In genomic region chr4:108072300-108072699, GRCh38 we compare ENCODE assay signal across 1 cellular context.
TF ChIP-seq lines count a peak whose summit lies in the region.

No MANE protein-coding gene starts in this region.

TF ChIP-seq in HEK293, 187 proteins besides CTCF, POLR2A, EP300 and RAD21 (continued from another document and continues in another):
- TF ChIP-seq ZBTB7A (tag by site-specific recombination; IDR thresholded peaks at IDR 0.05; ENCODE audit: low read depth) (no peak), KLF8 (tag by site-specific recombination; IDR thresholded peaks at IDR 0.05) (no peak), ZNF560 (tag by site-specific recombination; IDR thresholded peaks at IDR 0.05; ENCODE audit: borderline replicate concordance) (no peak), REPIN1 (tag by site-specific recombination; IDR thresholded peaks at IDR 0.05; ENCODE audit: low read depth) (no peak), ZNF837 (tag by site-specific recombination; IDR thresholded peaks at IDR 0.05) (no peak), SP2 (tag by site-specific recombination; IDR thresholded peaks at IDR 0.05) (no peak), GLIS2 (tag by site-specific recombination; IDR thresholded peaks at IDR 0.05) (no peak), ZNF747 (tag by site-specific recombination; IDR thresholded peaks at IDR 0.05) (no peak), ZBTB44 (tag by site-specific recombination; IDR thresholded peaks at IDR 0.05) (no peak), PRDM4 (tag by site-specific recombination; IDR thresholded peaks at IDR 0.05) (peak; percentile 35; the same call in 1 of the 2 replicates), ZFHX2 (tag by site-specific recombination; conservative IDR thresholded peaks at IDR 0.05) (no peak), ZNF133 (tag by site-specific recombination; IDR thresholded peaks at IDR 0.05) (no peak), ZNF707 (tag by site-specific recombination; IDR thresholded peaks at IDR 0.05) (no peak), ZNF239 (tag by site-specific recombination; IDR thresholded peaks at IDR 0.05) (no peak), ZNF280C (tag by site-specific recombination; IDR thresholded peaks at IDR 0.05) (no peak), ZNF501 (tag by site-specific recombination; IDR thresholded peaks at IDR 0.05) (no peak), TSHZ1 (tag by site-specific recombination; IDR thresholded peaks at IDR 0.05; ENCODE audit: borderline replicate concordance) (peak; percentile 38; the same call in 1 of the 2 replicates), ZNF692 (tag by site-specific recombination; IDR thresholded peaks at IDR 0.05) (no peak), SCRT2 (tag by site-specific recombination; IDR thresholded peaks at IDR 0.05) (peak; percentile 68), SETDB1 (IDR thresholded peaks at IDR 0.05; ENCODE audit: insufficient read length, low read length) (no peak), ZNF510 (tag by site-specific recombination; IDR thresholded peaks at IDR 0.05; ENCODE audit: insufficient replicate concordance) (no peak), ZIC2 (tag by site-specific recombination; IDR thresholded peaks at IDR 0.05) (peak; percentile 44), PBX3 (CRISPR knock-in tag; IDR thresholded peaks at IDR 0.05) (no peak), OSR2 (tag by site-specific recombination; IDR thresholded peaks at IDR 0.05) (peak; percentile 51; the same call in 1 of the 2 replicates), ELK4 (IDR thresholded peaks at IDR 0.05; ENCODE audit: borderline replicate concordance, low read depth, low read length) (no peak), ZNF112 (tag by site-specific recombination; IDR thresholded peaks at IDR 0.05) (no peak), PRDM2 (tag by site-specific recombination; IDR thresholded peaks at IDR 0.05; ENCODE audit: borderline replicate concordance) (no peak), KLF10 (tag by site-specific recombination; IDR thresholded peaks at IDR 0.05) (0 out of 2 replicates have a peak, but pooled peaks have one; percentile 47), TCF7L2 (IDR thresholded peaks at IDR 0.05; ENCODE audit: borderline replicate concordance, low read depth, low read length) (peak; percentile 67; the same call in 1 of the 2 replicates), ZNF423 (tag by site-specific recombination; IDR thresholded peaks at IDR 0.05) (no peak), GFI1B (tag by site-specific recombination; IDR thresholded peaks at IDR 0.05) (no peak), ZNF621 (tag by site-specific recombination; IDR thresholded peaks at IDR 0.05) (no peak), ZFP37 (tag by site-specific recombination; IDR thresholded peaks at IDR 0.05) (no peak), ZNF677 (tag by site-specific recombination; IDR thresholded peaks at IDR 0.05) (no peak), PRDM6 (tag by site-specific recombination; IDR thresholded peaks at IDR 0.05) (peak; percentile 59; the same call in 1 of the 2 replicates)
